In genomic region chr1:33064284-33064683, GRCh38 we compare ENCODE assay signal across 7 cellular contexts. TPM values are rescaled to one million over a fixed set of nuclear protein-coding genes. Genes with fewer than 3 reads are reported as not detected.
DNase-seq lines count a peak whose midpoint lies in the region; ATAC-seq, FAIRE-seq and TF ChIP-seq lines count a peak whose summit lies in the region.
"Not testable (repeated sequence)": the region's sequence is repeated elsewhere in the genome, so short reads cannot be mapped to it uniquely, and the experiment has no call there.

No MANE protein-coding gene starts in this region.

- H3K27me3 Mint-ChIP-seq in WTC11 (ENCODE audit: low read depth) = peaks cover 44% of the 10 kb centered on the region
- peaks cover 23% of the 10 kb centered on the region for H3K27me3 Mint-ChIP-seq in endodermal cell (ENCODE audit: insufficient read depth)

- CTCF ChIA-PET in HEK293 (lab: Yijun Ruan, JAX) = interaction anchor here (0.7 to 2.1 kb wide), 2 partner anchors 10 to 31 kb away, joined by 4 to 13 read pairs; no protein-coding TSS in a partner anchor
- CTCF ChIA-PET in WTC11 (lab: Charles Lee) = interaction anchor here (1.7 kb wide), 1 partner anchor 8 kb away, joined by 5 read pairs; no protein-coding TSS in a partner anchor
- CTCF ChIA-PET in HepG2 (lab: Yijun Ruan, JAX; ENCODE audit: low intra/inter-chr PET ratio, low total read pairs) = not testable (repeated sequence)

- ATAC-seq in WTC11; HepG2; stimulated activated naive CD8-positive, alpha-beta T cell treated with anti-CD3 and anti-CD28 coated beads, Interleukin-15, Interleukin-2, amounts not matched to agents 100 U/mL and 50 U/mL, for 24 hours: not testable (repeated sequence)

- not testable (repeated sequence) for TF ChIP-seq RAD21 in HepG2 (CRISPR knock-in tag; IDR thresholded peaks at IDR 0.05)

- 92 to 97% methylated on average over 6 to 9 of the region's 9 CpGs for WGBS in endodermal cell (ENCODE audit: insufficient coverage in 1 of 2, insufficient read length in 1 of 2), 2 experiments
- 49% methylated on average over 9 of the region's 9 CpGs for WGBS in HepG2 (ENCODE audit: low lambda C conversion rate)

- TF ChIP-seq POLR2A in HepG2 (IDR thresholded peaks at IDR 0.05; ENCODE audit: insufficient read depth in 1 of 2, low read depth in 2 of 2, low read length in 2 of 2) = not testable (repeated sequence)

- not testable (repeated sequence) for H3K36me3 ChIP-seq in HEK293 (ENCODE audit: control insufficient read depth in 2 of 2, insufficient read depth in 1 of 2, low read length in 2 of 2); endodermal cell (ENCODE audit: control insufficient read depth, insufficient read depth, low read length); HepG2 (replicated peaks in 1 of 2; ENCODE audit: control insufficient read depth in 1 of 2, insufficient read depth in 2 of 2, low read length in 2 of 2)

- H3K4me3 ChIP-seq in HEK293 (ENCODE audit: low read depth, low read length); HepG2 (replicated peaks in 1 of 3; ENCODE audit: insufficient read depth in 1 of 3, low read depth in 2 of 3, low read length in 3 of 3): not testable (repeated sequence)
- H3K4me3 ChIP-seq in endodermal cell (ENCODE audit: low read length) = peak overlapping the region; percentile 70

- not testable (repeated sequence) for H4K20me1 ChIP-seq in HepG2 (ENCODE audit: insufficient read depth, low read length)

- TF ChIP-seq EP300 in HepG2 (IDR thresholded peaks at IDR 0.05; ENCODE audit: low read depth in 2 of 2, low read length in 2 of 2); HepG2 (CRISPR knock-in tag; IDR thresholded peaks at IDR 0.05; ENCODE audit: borderline replicate concordance): not testable (repeated sequence)

- H3K4me1 ChIP-seq in HEK293 (ENCODE audit: control insufficient read depth, insufficient read depth, low read length); endodermal cell (ENCODE audit: control insufficient read depth, insufficient read depth, low read length); HepG2 (ENCODE audit: insufficient read depth, low read length): not testable (repeated sequence)

- H3K9me3 Mint-ChIP-seq in WTC11 = peaks cover 67% of the 10 kb centered on the region
- peaks cover 68% of the 10 kb centered on the region for H3K9me3 Mint-ChIP-seq in endodermal cell

- not testable (repeated sequence) for H3K27ac Mint-ChIP-seq in WTC11, endodermal cell

- H3K4me2 ChIP-seq in HepG2 (ENCODE audit: low read depth, low read length) = not testable (repeated sequence)

- not testable (repeated sequence) for H3K9me3 ChIP-seq in HEK293 (ENCODE audit: control insufficient read depth, insufficient read depth, low read depth, low read length)
- H3K9me3 ChIP-seq in endodermal cell (ENCODE audit: control insufficient read depth, low read length) (peaks cover 47% of the 10 kb centered on the region), HepG2 (ENCODE audit: low read length) (peaks cover 30% of the 10 kb centered on the region)

- not testable (repeated sequence) for H3K79me2 ChIP-seq in HepG2 (ENCODE audit: insufficient read depth, low read length)

- in situ Hi-C loops in HepG2 (cut with HindIII; ENCODE audit: extremely low pct_ligation_motif_present, low pct_unique_long_range_greater_than_20kb) = not testable (repeated sequence)

- not testable (repeated sequence) for BruUV-seq in HepG2 (replicated peaks; lab: Mats Ljungman, UMichigan)

- not testable (repeated sequence) for H3K4me1 Mint-ChIP-seq in WTC11, endodermal cell

- TF ChIP-seq CTCF in HEK293 (tag by site-specific recombination; IDR thresholded peaks at IDR 0.05); WTC11 (IDR thresholded peaks at IDR 0.05); endodermal cell (conservative IDR thresholded peaks at IDR 0.05); HepG2 (CRISPR knock-in tag; IDR thresholded peaks at IDR 0.05): not testable (repeated sequence)

- POLR2A ChIA-PET in HEK293 (lab: Yijun Ruan, JAX); WTC11 (lab: Charles Lee); HepG2 (lab: Yijun Ruan, JAX): not testable (repeated sequence)

- not testable (repeated sequence) for H3K4me3 Mint-ChIP-seq in WTC11, endodermal cell

- H2AFZ ChIP-seq in HepG2 (ENCODE audit: low read length) = not testable (repeated sequence)

- peaks cover 39% of the 10 kb centered on the region for H3K36me3 Mint-ChIP-seq in WTC11
- not testable (repeated sequence) for H3K36me3 Mint-ChIP-seq in endodermal cell (ENCODE audit: low read depth)

- intact Hi-C loops in HepG2 (cut with micrococcal nuclease; ENCODE audit: unreplicated experiment) = not testable (repeated sequence)

- H3K27me3 ChIP-seq in endodermal cell (ENCODE audit: control insufficient read depth, insufficient read depth, low read length, poor library complexity, severe bottlenecking); HepG2 (ENCODE audit: control insufficient read depth in 1 of 2, insufficient read depth in 2 of 2, low read length in 2 of 2): not testable (repeated sequence)

- DNase-seq in DMS53 (lab: John Stamatoyannopoulos, UW) (peak; percentile 50), WTC11 (ENCODE audit: low spot score) (peak; percentile 28)
- DNase-seq in activated CD4-positive, alpha-beta T cell treated with anti-CD3 and anti-CD28 coated beads, Interleukin-2, amount 50 U/mL, for 48 hours = peak; percentile 18 to 23
- DNase-seq in endodermal cell; HepG2 (ENCODE audit: low spot score): not testable (repeated sequence)
- peak; percentile 45 for DNase-seq in stimulated activated naive CD8-positive, alpha-beta T cell treated with anti-CD3 and anti-CD28 coated beads, Interleukin-15, Interleukin-2, amounts not matched to agents 100 U/mL and 50 U/mL, for 24 hours

- FAIRE-seq in HepG2 (lab: Jason Lieb, UNC) = not testable (repeated sequence)

- not testable (repeated sequence) for H3K27ac ChIP-seq in HEK293 (ENCODE audit: extremely low read depth, low read depth, low read length); endodermal cell (ENCODE audit: low read depth, low read length); HepG2 (ENCODE audit: extremely low read length, insufficient read depth, low read length)

- H3K9ac ChIP-seq in endodermal cell (ENCODE audit: extremely low read depth, low read length, poor library complexity, severe bottlenecking); HepG2 (ENCODE audit: insufficient read depth, low read depth, low read length): not testable (repeated sequence)

RNA-seq across cellular contexts. Expression of gene AZIN2, which starts 16.7 kb away (rescaled TPM):
- total RNA-seq in WTC11 (2021) (0.89 to 1.7 TPM (median 1.1 TPM) in 3 replicates), endodermal cell (1 to 10 TPM; 1.7 to 3.0 TPM), HepG2 (2016; rRNA removed; fragmentation: Illumina TruSeq; extraction: Trizol) (1.5 and 1.7 TPM in 2 replicates)
- 3.2 TPM for polyA plus RNA-seq in endodermal cell (2013, experiment 1 of 2)
- 4.7 TPM for polyA plus RNA-seq in endodermal cell (2013, experiment 2 of 2)
- total RNA-seq in HepG2 (2016; cell fraction: cytosol; rRNA removed; fragmentation: Illumina TruSeq; extraction: Trizol; ENCODE audit: low read depth) = 1.1 and 1.3 TPM in 2 replicates
- 1.1 and 2.1 TPM in 2 replicates for total RNA-seq in HepG2 (2016; cell fraction: insoluble cytoplasmic fraction; rRNA removed; fragmentation: Illumina TruSeq; extraction: Trizol)
- total RNA-seq in HepG2 (2016; cell fraction: membrane; rRNA removed; fragmentation: Illumina TruSeq; extraction: Trizol) = 1.9 and 3.3 TPM in 2 replicates
- 3.3 and 3.6 TPM in 2 replicates for total RNA-seq in HepG2 (2016; cell fraction: nucleus; rRNA removed; fragmentation: Illumina TruSeq; extraction: Trizol)
- 3.5 and 5.7 TPM in 2 replicates for polyA plus RNA-seq in HepG2 (2011; rRNA removed)
- polyA plus RNA-seq in HepG2 (2011; cell fraction: cytosol; rRNA removed) = 5.0 and 5.9 TPM in 2 replicates
- 11.6 and 12.5 TPM in 2 replicates for polyA plus RNA-seq in HepG2 (2011; cell fraction: nucleus; rRNA removed)
- polyA plus RNA-seq in HepG2 (2012) = 2.4 TPM in 2 replicates
- 1.2 and 2.1 TPM in 2 replicates for polyA plus RNA-seq in HepG2 (2016; cell fraction: cytosol; fragmentation: Illumina TruSeq; extraction: Trizol; ENCODE audit: low read depth)
- polyA plus RNA-seq in HepG2 (2016; cell fraction: insoluble cytoplasmic fraction; fragmentation: Illumina TruSeq; extraction: Trizol; ENCODE audit: low read depth) = 1.7 and 1.8 TPM in 2 replicates
- polyA plus RNA-seq in HepG2 (2016; cell fraction: membrane; fragmentation: Illumina TruSeq; extraction: Trizol; ENCODE audit: low read depth) = 1.5 and 3.1 TPM in 2 replicates
- 3.6 and 5.6 TPM in 2 replicates for polyA plus RNA-seq in HepG2 (2016; cell fraction: nucleus; fragmentation: Illumina TruSeq; extraction: Trizol; ENCODE audit: insufficient read depth, low read depth)
- 0.12 and 8.6 TPM in 2 replicates for polyA minus RNA-seq in HepG2 (2011; rRNA and poly(A)+ RNA removed; ENCODE audit: low replicate concordance)
- polyA minus RNA-seq in HepG2 (2011; cell fraction: cytosol; rRNA and poly(A)+ RNA removed) = 2.1 and 3.6 TPM in 2 replicates
- polyA minus RNA-seq in HepG2 (2011; cell fraction: nucleus; rRNA and poly(A)+ RNA removed) = 8.3 and 8.8 TPM in 2 replicates

RNA-seq across cellular contexts. Expression of gene AK2, which starts 27.6 kb away (rescaled TPM):
- total RNA-seq in WTC11 (2021) (124 to 132 TPM (median 130 TPM) in 3 replicates), endodermal cell (100 to 1,000 TPM; 114 to 118 TPM), HepG2 (2016; rRNA removed; fragmentation: Illumina TruSeq; extraction: Trizol) (188 and 241 TPM in 2 replicates)
- polyA plus RNA-seq in endodermal cell (2013, experiment 1 of 2) = 131 TPM
- 97.3 TPM for polyA plus RNA-seq in endodermal cell (2013, experiment 2 of 2)
- total RNA-seq in HepG2 (2016; cell fraction: cytosol; rRNA removed; fragmentation: Illumina TruSeq; extraction: Trizol; ENCODE audit: low read depth) = 52.1 and 74.6 TPM in 2 replicates
- 187 and 275 TPM in 2 replicates for total RNA-seq in HepG2 (2016; cell fraction: insoluble cytoplasmic fraction; rRNA removed; fragmentation: Illumina TruSeq; extraction: Trizol)
- 66.1 and 71.1 TPM in 2 replicates for total RNA-seq in HepG2 (2016; cell fraction: membrane; rRNA removed; fragmentation: Illumina TruSeq; extraction: Trizol)
- total RNA-seq in HepG2 (2016; cell fraction: nucleus; rRNA removed; fragmentation: Illumina TruSeq; extraction: Trizol) = 105 and 106 TPM in 2 replicates
- polyA plus RNA-seq in HepG2 (2011; rRNA removed) = 163 and 170 TPM in 2 replicates
- polyA plus RNA-seq in HepG2 (2011; cell fraction: cytosol; rRNA removed) = 225 and 227 TPM in 2 replicates
- polyA plus RNA-seq in HepG2 (2011; cell fraction: nucleus; rRNA removed) = 171 and 188 TPM in 2 replicates
- polyA plus RNA-seq in HepG2 (2012) = 124 and 158 TPM in 2 replicates
- 51.9 and 61.1 TPM in 2 replicates for polyA plus RNA-seq in HepG2 (2016; cell fraction: cytosol; fragmentation: Illumina TruSeq; extraction: Trizol; ENCODE audit: low read depth)
- polyA plus RNA-seq in HepG2 (2016; cell fraction: insoluble cytoplasmic fraction; fragmentation: Illumina TruSeq; extraction: Trizol; ENCODE audit: low read depth) = 273 and 291 TPM in 2 replicates
- polyA plus RNA-seq in HepG2 (2016; cell fraction: membrane; fragmentation: Illumina TruSeq; extraction: Trizol; ENCODE audit: low read depth) = 58.4 and 63.7 TPM in 2 replicates
- polyA plus RNA-seq in HepG2 (2016; cell fraction: nucleus; fragmentation: Illumina TruSeq; extraction: Trizol; ENCODE audit: insufficient read depth, low read depth) = 152 and 193 TPM in 2 replicates
- 55.0 and 146 TPM in 2 replicates for polyA minus RNA-seq in HepG2 (2011; rRNA and poly(A)+ RNA removed; ENCODE audit: low replicate concordance)
- 54.3 and 66.4 TPM in 2 replicates for polyA minus RNA-seq in HepG2 (2011; cell fraction: cytosol; rRNA and poly(A)+ RNA removed)
- polyA minus RNA-seq in HepG2 (2011; cell fraction: nucleus; rRNA and poly(A)+ RNA removed) = 96.8 and 148 TPM in 2 replicates
